Comparison of ENCODE assay signal across 27 cellular contexts in the genomic region with DNA sequence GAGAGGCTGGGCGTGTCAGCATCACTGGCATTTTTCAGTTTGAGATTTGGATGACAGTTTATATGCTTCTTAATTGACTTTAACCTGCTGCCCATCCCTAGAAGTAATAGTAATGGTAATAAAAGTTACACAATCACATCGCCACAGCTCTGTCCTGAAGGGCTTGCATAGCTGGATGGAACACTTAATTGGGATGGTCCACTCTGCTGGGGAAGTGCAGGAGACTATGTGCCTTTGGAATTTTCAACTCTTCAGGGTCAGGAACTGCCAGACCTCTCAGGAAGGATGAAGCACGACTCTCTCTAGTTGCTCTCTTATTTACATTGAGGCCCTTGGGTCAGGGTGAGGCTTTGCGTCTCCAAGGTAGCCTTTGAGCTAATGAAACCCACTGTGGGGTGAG. TPM values are rescaled to one million over a fixed set of nuclear protein-coding genes. Genes with fewer than 3 reads are reported as not detected.
DNase-seq lines count a peak whose midpoint lies in the region; ATAC-seq and TF ChIP-seq lines count a peak whose summit lies in the region.
"Had no signal": no experiment of that assay in that cellular context is flagged by ENCODE, and none has a peak within 500 bp of the region (broad histone marks: within the 10 kb centered on the region; RNA-seq: fewer than 3 reads in every experiment).

No MANE protein-coding gene starts in this region.

- H3K4me3 Mint-ChIP-seq in mesothelial cell of epicardium: no peak overlapping the region
- peak overlapping the region; percentile 79 for H3K4me3 Mint-ChIP-seq in type B pancreatic cell
- H3K4me3 Mint-ChIP-seq: CD4-positive, alpha-beta T cell had no signal

- H3K4me3 ChIP-seq in BLaER1 treated with 17β-estradiol and CSF1 and Interleukin-3, amounts not matched to agents 10 nM and 100 nM: no peak overlapping the region
- no peak overlapping the region for H3K4me3 ChIP-seq in right cardiac atrium (ENCODE audit: low read length)
- H3K4me3 ChIP-seq: GM12878 had no signal

- H3K36me3 Mint-ChIP-seq in mesothelial cell of epicardium (no peaks in the 10 kb centered on the region), type B pancreatic cell (peaks cover 7% of the 10 kb centered on the region)

- ATAC-seq in HG02571 (IDR thresholded peaks at IDR 0.05; ENCODE audit: unreplicated experiment) (no peak), right cardiac atrium (no peak), HG03565 (IDR thresholded peaks at IDR 0.05; ENCODE audit: unreplicated experiment) (no peak)
- ATAC-seq: GM12878, Panc1 had no signal

- no peaks in the 10 kb centered on the region for H4K20me1 ChIP-seq in BLaER1 treated with 17β-estradiol and CSF1 and Interleukin-3, amounts not matched to agents 10 nM and 100 nM

- no peaks in the 10 kb centered on the region for H3K27me3 ChIP-seq in BLaER1 treated with 17β-estradiol and CSF1 and Interleukin-3, amounts not matched to agents 10 nM and 100 nM
- no peaks in the 10 kb centered on the region for H3K27me3 ChIP-seq in right cardiac atrium (ENCODE audit: control insufficient read depth, insufficient read depth)

- no peak overlapping the region for H3K27ac ChIP-seq in BLaER1 treated with 17β-estradiol and CSF1 and Interleukin-3, amounts not matched to agents 10 nM and 100 nM
- H3K27ac ChIP-seq in right cardiac atrium (ENCODE audit: low read length): no peak overlapping the region
- H3K27ac ChIP-seq: RWPE1 had no signal

- no peak for TF ChIP-seq CTCF in mesothelial cell of epicardium (IDR thresholded peaks at IDR 0.05; ENCODE audit: unreplicated experiment)
- TF ChIP-seq CTCF in type B pancreatic cell (conservative IDR thresholded peaks at IDR 0.05): no peak

- H3K9me3 Mint-ChIP-seq in mesothelial cell of epicardium (no peaks in the 10 kb centered on the region), type B pancreatic cell (peaks cover 8% of the 10 kb centered on the region)
- H3K9me3 Mint-ChIP-seq: CD4-positive, alpha-beta T cell had no signal

- intact Hi-C loops in right cardiac atrium (cut with DNase I): no loop called here

- no peaks in the 10 kb centered on the region for H3K36me3 ChIP-seq in BLaER1 treated with 17β-estradiol and CSF1 and Interleukin-3, amounts not matched to agents 10 nM and 100 nM

- peaks cover 67% of the 10 kb centered on the region for H3K4me1 Mint-ChIP-seq in mesothelial cell of epicardium
- H3K4me1 Mint-ChIP-seq in type B pancreatic cell (ENCODE audit: unreplicated experiment): peaks cover 61% of the 10 kb centered on the region

- peak overlapping the region in 6 of 11 experiments; percentile 2 to 42 (median 28); a peak in 8 of 22 replicates for H3K4me2 ChIP-seq in BLaER1 treated with 17β-estradiol and CSF1 and Interleukin-3, amounts not matched to agents 10 nM and 100 nM

- no peaks in the 10 kb centered on the region for H3K9me3 ChIP-seq in BLaER1 treated with 17β-estradiol and CSF1 and Interleukin-3, amounts not matched to agents 10 nM and 100 nM (replicated peaks in 1 of 11)
- H3K9me3 ChIP-seq in right cardiac atrium (ENCODE audit: control insufficient read depth, low read length): no peaks in the 10 kb centered on the region

- H3K27me3 Mint-ChIP-seq in mesothelial cell of epicardium (ENCODE audit: low read depth) (no peaks in the 10 kb centered on the region), type B pancreatic cell (peaks cover 6% of the 10 kb centered on the region)

- H3K9ac ChIP-seq in BLaER1 treated with 17β-estradiol and CSF1 and Interleukin-3, amounts not matched to agents 10 nM and 100 nM: no peak overlapping the region

- DNase-seq in LoVo (ENCODE audit: low spot score) (peak; percentile 52), mesothelial cell of epicardium (ENCODE audit: low spot score in 2 of 2, unreplicated experiment in 2 of 2) (no peak), type B pancreatic cell (ENCODE audit: extremely low spot score, unreplicated experiment) (no peak), right cardiac atrium (no peak)
- DNase-seq: 8988T; ACHN; CD4-positive, alpha-beta T cell; COR-L47; DMS 273 treated with DMSO at 0.1 percent for 48 hours; EL; GDM1; H7; IMR-90; KG1; NCI-H1048; NCI-H1694; NCI-H526 treated with DMSO at 0.1 percent for 48 hours; SHP77 had no signal

- 69% methylated on average over 4 of the region's 4 CpGs for WGBS in right cardiac atrium

- H3K27ac Mint-ChIP-seq in mesothelial cell of epicardium (peak overlapping the region; percentile 47), type B pancreatic cell (peak overlapping the region; percentile 97)
- H3K27ac Mint-ChIP-seq: CD4-positive, alpha-beta T cell had no signal

- peaks cover 0 to 14% (median 9%) of the 10 kb centered on the region in 10 experiments; a peak in 10 of 20 replicates for H3K4me1 ChIP-seq in BLaER1 treated with 17β-estradiol and CSF1 and Interleukin-3, amounts not matched to agents 10 nM and 100 nM
- H3K4me1 ChIP-seq in right cardiac atrium (ENCODE audit: control insufficient read depth, insufficient read depth, low read length): no peaks in the 10 kb centered on the region

RNA-seq across cellular contexts. Expression of a gene that starts 16.2 kb away (rescaled TPM):
- total RNA-seq in mesothelial cell of epicardium: 59.8 to 73.5 TPM (median 69.9 TPM) in 3 replicates
- 62.1 and 186 TPM in 2 replicates for total RNA-seq in type B pancreatic cell (ENCODE audit: low replicate concordance)
- total RNA-seq in right cardiac atrium: not detected
- not detected for polyA plus RNA-seq in right cardiac atrium
- total RNA-seq: CD4-positive, alpha-beta T cell; GM12878; H7; IMR-90; NCI-H460; SK-MEL-5 had no signal
- polyA plus RNA-seq: BJ, IMR-90 had no signal

Comparison
In these comparisons a context has a peak if more than half of its experiments do, and no peak if none do; other contexts are left out.
1. RNA of a gene that starts 16.2 kb away (total RNA-seq): 59.8 to 73.5 TPM in mesothelial cell of epicardium and 62.1 to 186 TPM in type B pancreatic cell; not detected in right cardiac atrium; every median in the first group is over 10 times any median in the second.